1 cellular context compared by ENCODE assay signal in genomic region chr18:79068299-79068945, GRCh38.
TF ChIP-seq lines count a peak whose summit lies in the region.

No MANE protein-coding gene starts in this region.

TF ChIP-seq in SK-N-SH, 30 proteins besides CTCF, POLR2A, EP300 and RAD21 (continued from another document):
- TF ChIP-seq NRF1 (IDR thresholded peaks at IDR 0.05; ENCODE audit: low read depth, low read length), result no peak
- no peak for TF ChIP-seq TEAD4 (IDR thresholded peaks at IDR 0.05; ENCODE audit: borderline replicate concordance, insufficient read depth)
- no peak for TF ChIP-seq TAF1 (IDR thresholded peaks at IDR 0.05; ENCODE audit: borderline replicate concordance, low read depth, low read length)
- no peak for TF ChIP-seq TCF12 (IDR thresholded peaks at IDR 0.05)
